ENCODE assay signal across 1 cellular context in genomic region chr1:202964755-202965440, GRCh38.
TF ChIP-seq lines count a peak whose summit lies in the region.

No MANE protein-coding gene starts in this region.

TF ChIP-seq in GM23338, 12 proteins besides CTCF, POLR2A, EP300 and RAD21 (continued from another document):
- TF ChIP-seq ZNF462 (CRISPR knock-in tag; IDR thresholded peaks at IDR 0.05) (no peak), ZNF331 (CRISPR knock-in tag; IDR thresholded peaks at IDR 0.05; ENCODE audit: low read depth) (no peak), EZH2phosphoT487 (IDR thresholded peaks at IDR 0.05; ENCODE audit: unreplicated experiment) (no peak), ZNF114 (CRISPR knock-in tag; IDR thresholded peaks at IDR 0.05) (no peak), EZH2 (IDR thresholded peaks at IDR 0.05; ENCODE audit: low read depth, unreplicated experiment) (no peak), JUNB (IDR thresholded peaks at IDR 0.05; ENCODE audit: unreplicated experiment) (no peak), STAT1 (IDR thresholded peaks at IDR 0.05; ENCODE audit: unreplicated experiment) (no peak), REST (IDR thresholded peaks at IDR 0.05; ENCODE audit: unreplicated experiment) (no peak), NANOG (IDR thresholded peaks at IDR 0.05; ENCODE audit: borderline replicate concordance) (no peak)
